Comparison of ENCODE assay signal across 8 cellular contexts in the genomic region with DNA sequence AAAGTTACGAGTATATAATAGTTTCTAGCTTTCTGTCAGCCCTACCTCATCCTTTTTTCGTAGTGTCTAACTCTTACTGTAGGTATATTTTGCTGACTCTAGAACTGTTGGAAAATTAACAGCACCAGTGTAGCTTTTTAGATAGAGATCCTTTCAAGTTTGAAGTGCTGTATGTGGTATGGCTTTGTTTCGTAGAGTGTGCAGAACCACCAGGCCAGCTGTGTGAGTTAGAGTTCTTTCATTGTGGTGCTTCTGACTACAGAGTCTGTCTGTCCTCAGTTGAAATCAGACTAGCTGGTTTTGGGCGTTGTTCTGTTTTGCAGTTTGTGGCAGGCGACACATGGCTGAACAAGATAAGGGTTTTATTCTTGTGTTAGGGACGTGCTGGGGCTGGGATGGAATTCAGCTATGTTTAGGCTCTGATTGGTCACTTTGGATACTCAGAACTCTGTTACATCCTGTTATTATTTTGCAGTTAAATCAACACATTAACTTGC. TPM values are rescaled to one million over a fixed set of nuclear protein-coding genes. Genes with fewer than 3 reads are reported as not detected.
DNase-seq lines count a peak whose midpoint lies in the region; ATAC-seq, FAIRE-seq and TF ChIP-seq lines count a peak whose summit lies in the region.

No MANE protein-coding gene starts in this region.

- peak overlapping the region in 1 of 2 experiments; percentile 0; a peak in 1 of 4 replicates for H4K8ac ChIP-seq in IMR-90 (ENCODE audit: low read depth in 2 of 2, low read length in 2 of 2)

- peak overlapping the region; percentile 61; the same call in 1 of the 2 replicates for H2AK5ac ChIP-seq in IMR-90 (ENCODE audit: low read depth, low read length)

- H3K18ac ChIP-seq in IMR-90 (ENCODE audit: low read depth, low read length), result peak overlapping the region; percentile 19; the same call in 1 of the 2 replicates

- peak overlapping the region; percentile 35 for H2AK9ac ChIP-seq in IMR-90 (replicated peaks; ENCODE audit: low read depth, low read length, poor library complexity)

- H2AFZ ChIP-seq in IMR-90 (replicated peaks; ENCODE audit: low read length, poor library complexity), result peak overlapping the region; percentile 9

- POLR2A ChIA-PET in A549 (lab: Yijun Ruan, JAX) (no interaction called here), IMR-90 (lab: Charles Lee; ENCODE audit: unreplicated experiment) (interaction anchor here (0.6 kb wide), 1 partner anchor 984 kb away, joined by 6 read pairs; no protein-coding TSS in a partner anchor)

- H2BK5ac ChIP-seq in IMR-90 (ENCODE audit: low read depth, low read length, poor library complexity, severe bottlenecking), result peak overlapping the region; percentile 83

- in situ Hi-C loops in IMR-90 (cut with MboI; ENCODE audit: low sequenced_read_pairs), result loop anchor here (25.0 kb wide), 1 partner anchor 98 kb away; no protein-coding TSS in a partner anchor

- dilution Hi-C loops in IMR-90 (cut with HindIII; ENCODE audit: low sequenced_read_pairs, unreplicated experiment), result no loop called here

- H3K9me3 ChIP-seq in A549 (no peaks in the 10 kb centered on the region), IMR-90 (ENCODE audit: control insufficient read depth, insufficient read depth, low read length) (no peaks in the 10 kb centered on the region), colonic mucosa (no peaks in the 10 kb centered on the region)

- peak overlapping the region; percentile 31 for H3K14ac ChIP-seq in IMR-90 (replicated peaks; ENCODE audit: low read depth, low read length)

- H3K9ac ChIP-seq in IMR-90 (ENCODE audit: low read depth, low read length) (peak overlapping the region; percentile 76), colonic mucosa (ENCODE audit: low read depth in 2 of 2, low read length in 2 of 2) (peak overlapping the region in 1 of 2 donors; percentile 13)

- peak overlapping the region; percentile 40 for H4K91ac ChIP-seq in IMR-90 (ENCODE audit: insufficient read depth, low read depth, low read length)

- DNase-seq in A549 (ENCODE audit: low read depth in 1 of 2, low spot score in 1 of 2) (no peak), IMR-90 (peak; percentile 43), colonic mucosa (peak; percentile 69), medulla oblongata (ENCODE audit: extremely low spot score) (peak; percentile 83), DMS53 (lab: John Stamatoyannopoulos, UW) (no peak)

- H3K4ac ChIP-seq in IMR-90 (ENCODE audit: low read depth, low read length), result peak overlapping the region; percentile 49

- H2BK120ac ChIP-seq in IMR-90 (ENCODE audit: low read depth, low read length), result peak overlapping the region; percentile 2

- CTCF ChIA-PET in A549 (lab: Yijun Ruan, JAX), result no interaction called here
- CTCF ChIA-PET in IMR-90 (lab: Yijun Ruan, JAX), result interaction anchor here (0.6 to 1.4 kb wide), 2 partner anchors 92 to 164 kb away, joined by 3 to 8 read pairs; no protein-coding TSS in a partner anchor

- H3K56ac ChIP-seq in IMR-90 (ENCODE audit: extremely low read depth, insufficient read depth, low read length), result peak overlapping the region; percentile 66; the same call in 1 of the 2 replicates

- no peak for TF ChIP-seq RAD21 in A549 (conservative IDR thresholded peaks at IDR 0.05 in 1 of 2, IDR thresholded peaks at IDR 0.05 in 1 of 2)
- TF ChIP-seq RAD21 in IMR-90 (IDR thresholded peaks at IDR 0.05; ENCODE audit: low read length), result no peak

- 32% methylated on average over 6 of the region's 6 CpGs for WGBS in A549 (ENCODE audit: missing lambda C conversion rate)
- no CpG with 5 or more reads among the region's 6 CpGs for WGBS in IMR-90 (ENCODE audit: extremely low coverage in 2 of 2, insufficient read length in 1 of 2), 2 experiments
- WGBS in urinary bladder, result 14% methylated on average over 6 of the region's 6 CpGs

- peaks cover 62% of the 10 kb centered on the region for H4K20me1 ChIP-seq in IMR-90 (ENCODE audit: insufficient read depth, low read length)

- ATAC-seq in A549 (no peak), IMR-90 (ENCODE audit: low read depth) (peak; percentile 2; the same call in 1 of the 2 replicates), HG03521 (IDR thresholded peaks at IDR 0.05; ENCODE audit: unreplicated experiment) (no peak), GM21526 (IDR thresholded peaks at IDR 0.05; ENCODE audit: low FRiP score, unreplicated experiment) (no peak)

- H3K27me3 ChIP-seq in IMR-90 (ENCODE audit: control insufficient read depth, insufficient read depth, low read length) (no peaks in the 10 kb centered on the region), colonic mucosa (no peaks in the 10 kb centered on the region)

- H3K4me1 ChIP-seq in A549 (peaks cover 29% of the 10 kb centered on the region), IMR-90 (ENCODE audit: control insufficient read depth, insufficient read depth, low read length) (peaks cover 3% of the 10 kb centered on the region; the same call in 1 of the 2 replicates), colonic mucosa (peaks cover 14% of the 10 kb centered on the region), urinary bladder (ENCODE audit: insufficient read depth) (no peaks in the 10 kb centered on the region)

- 0 out of 3 replicates have a peak overlapping the region, but pooled peaks have one; percentile 7 for H2BK15ac ChIP-seq in IMR-90 (ENCODE audit: low read depth, low read length)

- H3K27ac ChIP-seq in A549 (peak overlapping the region; percentile 26 to 46; a peak in 4 of 6 replicates), IMR-90 (ENCODE audit: insufficient read depth, low read length) (peak overlapping the region; percentile 73), colonic mucosa (peak overlapping the region; percentile 53), urinary bladder (ENCODE audit: low read depth) (no peak overlapping the region)

- TF ChIP-seq EP300 in A549 (IDR thresholded peaks at IDR 0.05), result no peak

- TF ChIP-seq POLR2A in A549 (IDR thresholded peaks at IDR 0.05; ENCODE audit: low read length) (no peak), IMR-90 (IDR thresholded peaks at IDR 0.05; ENCODE audit: low read depth, low read length) (no peak)

- H3K23ac ChIP-seq in IMR-90 (ENCODE audit: low read depth, low read length), result peak overlapping the region; percentile 57

- no TSS peak for BruUV-seq in IMR-90 (replicated peaks; lab: Mats Ljungman, UMichigan)

- intact Hi-C loops in IMR-90 (cut with micrococcal nuclease), result loop anchor here (5.0 to 10.0 kb wide), 6 partner anchors 48 to 1255 kb away; no protein-coding TSS in a partner anchor
- intact Hi-C loops in colonic mucosa (cut with DNase I), result loop anchor here (10.0 kb wide), 2 partner anchors 95 to 345 kb away; no protein-coding TSS in a partner anchor

- H3K36me3 ChIP-seq in IMR-90 (ENCODE audit: control insufficient read depth, insufficient read depth, low read length) (no peaks in the 10 kb centered on the region), colonic mucosa (no peaks in the 10 kb centered on the region), urinary bladder (ENCODE audit: insufficient read depth) (no peaks in the 10 kb centered on the region)

- peak overlapping the region; percentile 64; the same call in 2 of the 3 replicates for H3K4me3 ChIP-seq in A549
- H3K4me3 ChIP-seq in IMR-90 (ENCODE audit: insufficient read depth, low read depth, low read length), result peak overlapping the region; percentile 33
- H3K4me3 ChIP-seq in colonic mucosa, result peak overlapping the region; percentile 2
- peak overlapping the region; percentile 1 for H3K4me3 ChIP-seq in urinary bladder (ENCODE audit: low read depth, low read length)

- H3K79me1 ChIP-seq in IMR-90 (ENCODE audit: low read depth in 1 of 2, low read length in 2 of 2), result peaks cover 0 to 27% of the 10 kb centered on the region in 2 experiments; a peak in 2 of 4 replicates

- H3K4me2 ChIP-seq in A549 (peak overlapping the region; percentile 85), IMR-90 (ENCODE audit: low read depth, low read length) (peak overlapping the region; percentile 90)

- TF ChIP-seq CTCF in A549 (IDR thresholded peaks at IDR 0.05) (no peak), IMR-90 (conservative IDR thresholded peaks at IDR 0.05; ENCODE audit: low read depth, low read length) (no peak), colonic mucosa (IDR thresholded peaks at IDR 0.05) (no peak)

- H2BK20ac ChIP-seq in IMR-90 (ENCODE audit: low read depth, low read length), result 0 out of 2 replicates have a peak overlapping the region, but pooled peaks have one; percentile 6

- no peak for FAIRE-seq in A549 (lab: Jason Lieb, UNC)

- peaks cover 3% of the 10 kb centered on the region; the same call in 1 of the 2 replicates for H3K9me1 ChIP-seq in IMR-90 (ENCODE audit: insufficient read depth, low read length)

- no peak overlapping the region; the same call in 1 of the 2 replicates for H4K5ac ChIP-seq in IMR-90 (ENCODE audit: low read depth, low read length)

TF ChIP-seq in IMR-90, 13 proteins besides CTCF, POLR2A, EP300 and RAD21 (continues in another document):
- TF ChIP-seq MXI1 (IDR thresholded peaks at IDR 0.05; ENCODE audit: borderline replicate concordance, low read depth, low read length), result no peak
- TF ChIP-seq CEBPB (IDR thresholded peaks at IDR 0.05; ENCODE audit: low read depth, low read length), result no peak
- no peak for TF ChIP-seq RCOR1 (IDR thresholded peaks at IDR 0.05; ENCODE audit: insufficient replicate concordance, low read length)
- TF ChIP-seq RFX5 (IDR thresholded peaks at IDR 0.05; ENCODE audit: low read depth, low read length), result no peak

RNA-seq across cellular contexts. Expression of gene ARHGEF12, which starts 3.2 kb away (rescaled TPM):
- polyA plus RNA-seq in A549 (2011; rRNA removed) (27.2 and 31.5 TPM in 2 replicates), A549 (2017; fragmentation: RNase III; extraction: RNeasy Plus Mini Kit Qiagen cat#74134 plus additional on column Dnase treatment) (16.4 to 18.0 TPM (median 16.7 TPM) in 3 replicates), IMR-90 (2012; rRNA removed) (20.0 and 25.5 TPM in 2 replicates), urinary bladder (33.7 TPM)
- polyA plus RNA-seq in A549 (2012; cell fraction: cytosol; rRNA removed), result 4.0 and 4.9 TPM in 2 replicates
- polyA plus RNA-seq in A549 (2012; cell fraction: nucleus; rRNA removed), result 2.7 and 4.8 TPM in 2 replicates
- polyA minus RNA-seq in A549 (2011; rRNA and poly(A)+ RNA removed), result 48.9 and 49.8 TPM in 2 replicates
- total RNA-seq in IMR-90 (2012; rRNA removed) (115 and 131 TPM in 2 replicates), colonic mucosa (100 to 1,000 TPM in 1 of 2 donors, 10 to 100 TPM in 1; 66.7 to 103 TPM), urinary bladder (167 TPM)
- 4.8 and 7.0 TPM in 2 replicates for polyA plus RNA-seq in IMR-90 (2012; cell fraction: cytosol; rRNA removed)
- polyA plus RNA-seq in IMR-90 (2012; cell fraction: nucleus; rRNA removed; ENCODE audit: low replicate concordance), result 4.6 and 29.2 TPM in 2 replicates

RNA-seq across cellular contexts. Expression of gene TLCD5, which starts 14.3 kb away (rescaled TPM):
- polyA plus RNA-seq in A549 (2011; rRNA removed), result 12.9 TPM in 2 replicates
- 5.0 and 5.3 TPM in 2 replicates for polyA plus RNA-seq in A549 (2012; cell fraction: cytosol; rRNA removed)
- 3.8 and 8.8 TPM in 2 replicates for polyA plus RNA-seq in A549 (2012; cell fraction: nucleus; rRNA removed)
- 5.8 to 6.1 TPM (median 6.0 TPM) in 3 replicates for polyA plus RNA-seq in A549 (2017; fragmentation: RNase III; extraction: RNeasy Plus Mini Kit Qiagen cat#74134 plus additional on column Dnase treatment)
- 9.5 and 10.1 TPM in 2 replicates for polyA minus RNA-seq in A549 (2011; rRNA and poly(A)+ RNA removed)
- 11.5 and 11.7 TPM in 2 replicates for total RNA-seq in IMR-90 (2012; rRNA removed)
- polyA plus RNA-seq in IMR-90 (2012; rRNA removed), result 6.8 and 9.5 TPM in 2 replicates
- 3.3 and 6.1 TPM in 2 replicates for polyA plus RNA-seq in IMR-90 (2012; cell fraction: cytosol; rRNA removed)
- 7.4 and 38.8 TPM in 2 replicates for polyA plus RNA-seq in IMR-90 (2012; cell fraction: nucleus; rRNA removed; ENCODE audit: low replicate concordance)
- total RNA-seq in colonic mucosa, result 1 to 10 TPM in 1 of 2 donors, under 1 TPM in 1; 0.62 to 1.3 TPM
- total RNA-seq in urinary bladder, result 11.2 TPM
- 4.6 TPM for polyA plus RNA-seq in urinary bladder

Comparison
In these comparisons a context has a peak if more than half of its experiments do, and no peak if none do; other contexts are left out.
1. DNase-seq: peak in IMR-90 (single experiment), colonic mucosa (single experiment) and medulla oblongata (single experiment); none in A549 (0 of 2) and DMS53 (single experiment).
2. H3K4me3 ChIP-seq: peak in every context shown above with its lines; median percentile 64 in A549; 33 in IMR-90; 2 in colonic mucosa; 1 in urinary bladder.